In genomic region chr19:10780368-10780767, GRCh38 we compare ENCODE assay signal across 9 cellular contexts. TPM values are rescaled to one million over a fixed set of nuclear protein-coding genes. Genes with fewer than 3 reads are reported as not detected.
DNase-seq lines count a peak whose midpoint lies in the region; ATAC-seq and TF ChIP-seq lines count a peak whose summit lies in the region.
"Had no signal": no experiment of that assay in that cellular context is flagged by ENCODE, and none has a peak within 500 bp of the region (broad histone marks: within the 10 kb centered on the region; RNA-seq: fewer than 3 reads in every experiment).

No MANE protein-coding gene starts in this region.

- peak overlapping the region; percentile 49 for H3K27ac Mint-ChIP-seq in activated CD8-positive, alpha-beta T cell treated with anti-CD3 and anti-CD28 coated beads, Interleukin-2, amount 10 ng/mL, durations not matched to agents 7 days and 5 days
- no peak overlapping the region for H3K27ac Mint-ChIP-seq in activated CD4-positive, alpha-beta T cell treated with anti-CD3 and anti-CD28 coated beads, Interleukin-2, amount 10 ng/mL, durations not matched to agents 7 days and 5 days

- H3K4me1 ChIP-seq in heart right ventricle (peaks cover 0 to 85% (median 31%) of the 10 kb centered on the region in 9 donors), skeletal muscle tissue (ENCODE audit: control insufficient read depth in 3 of 3, insufficient read depth in 3 of 3, low read length in 3 of 3) (peaks cover 11 to 17% (median 13%) of the 10 kb centered on the region in 3 donors), MM.1S (ENCODE audit: low read length) (peaks cover 23% of the 10 kb centered on the region)
- H3K4me1 ChIP-seq: SJSA1 had no signal

- no peak for ATAC-seq in activated CD8-positive, alpha-beta T cell treated with anti-CD3 and anti-CD28 coated beads, Interleukin-2, amount 10 ng/mL, durations not matched to agents 7 days and 5 days
- ATAC-seq in heart right ventricle, result peak; percentile 41 to 90 (median 70)

- H3K27me3 ChIP-seq in heart right ventricle (no peaks in the 10 kb centered on the region), skeletal muscle tissue (ENCODE audit: control insufficient read depth in 3 of 3, insufficient read depth in 3 of 3, low read length in 3 of 3) (no peaks in the 10 kb centered on the region), MM.1S (replicated peaks; ENCODE audit: insufficient read depth, low read length) (no peaks in the 10 kb centered on the region)
- H3K27me3 ChIP-seq: SJSA1 had no signal

- H2AFZ ChIP-seq in MM.1S (ENCODE audit: low read length), result no peak overlapping the region

- H3K27me3 Mint-ChIP-seq in activated CD8-positive, alpha-beta T cell treated with anti-CD3 and anti-CD28 coated beads, Interleukin-2, amount 10 ng/mL, durations not matched to agents 7 days and 5 days (ENCODE audit: low read depth), result no peaks in the 10 kb centered on the region
- H3K27me3 Mint-ChIP-seq in activated CD4-positive, alpha-beta T cell treated with anti-CD3 and anti-CD28 coated beads, Interleukin-2, amount 10 ng/mL, durations not matched to agents 7 days and 5 days, result no peaks in the 10 kb centered on the region

- POLR2A ChIA-PET in activated CD8-positive, alpha-beta T cell treated with anti-CD3 and anti-CD28 coated beads, Interleukin-2, amount 10 ng/mL, durations not matched to agents 7 days and 5 days (lab: Charles Lee), result interaction anchor here (0.6 kb wide), 1 partner anchor 366 kb away, joined by 4 read pairs; no protein-coding TSS in a partner anchor
- POLR2A ChIA-PET in activated CD4-positive, alpha-beta T cell treated with anti-CD3 and anti-CD28 coated beads, Interleukin-2, amount 10 ng/mL, durations not matched to agents 7 days and 5 days (lab: Charles Lee), result no interaction called here

- no peak overlapping the region for H3K4me2 ChIP-seq in MM.1S (ENCODE audit: low read depth, low read length)

- peaks cover 23% of the 10 kb centered on the region for H3F3A ChIP-seq in MM.1S (ENCODE audit: insufficient read depth, low read length)

- no peaks in the 10 kb centered on the region for H3K9me3 Mint-ChIP-seq in activated CD8-positive, alpha-beta T cell treated with anti-CD3 and anti-CD28 coated beads, Interleukin-2, amount 10 ng/mL, durations not matched to agents 7 days and 5 days (ENCODE audit: insufficient read depth)
- H3K9me3 Mint-ChIP-seq in activated CD4-positive, alpha-beta T cell treated with anti-CD3 and anti-CD28 coated beads, Interleukin-2, amount 10 ng/mL, durations not matched to agents 7 days and 5 days, result no peaks in the 10 kb centered on the region

- no peak overlapping the region for H3K4me3 Mint-ChIP-seq in activated CD8-positive, alpha-beta T cell treated with anti-CD3 and anti-CD28 coated beads, Interleukin-2, amount 10 ng/mL, durations not matched to agents 7 days and 5 days
- H3K4me3 Mint-ChIP-seq in activated CD4-positive, alpha-beta T cell treated with anti-CD3 and anti-CD28 coated beads, Interleukin-2, amount 10 ng/mL, durations not matched to agents 7 days and 5 days, result no peak overlapping the region

- CTCF ChIA-PET in activated CD8-positive, alpha-beta T cell treated with anti-CD3 and anti-CD28 coated beads, Interleukin-2, amount 10 ng/mL, durations not matched to agents 7 days and 5 days (lab: Charles Lee), result interaction anchor here (1.0 to 2.0 kb wide), 2 partner anchors 63 to 84 kb away, joined by 4 to 8 read pairs; partner anchors contain the start of gene DNM2
- CTCF ChIA-PET in activated CD4-positive, alpha-beta T cell treated with anti-CD3 and anti-CD28 coated beads, Interleukin-2, amount 10 ng/mL, durations not matched to agents 7 days and 5 days (lab: Charles Lee), result interaction anchor here (0.7 to 1.0 kb wide), 2 partner anchors 13 to 25 kb away, joined by 3 to 4 read pairs; no protein-coding TSS in a partner anchor

- intact Hi-C loops in heart right ventricle (cut with DNase I), result loop anchor here in 1 of 10 donors (5.0 kb wide), 1 partner anchor 63 kb away; the partner anchor contains the start of gene DNM2

- H3K79me2 ChIP-seq in MM.1S (ENCODE audit: low read length), result no peaks in the 10 kb centered on the region

- TF ChIP-seq CTCF in heart right ventricle (IDR thresholded peaks at IDR 0.05), result no peak
- TF ChIP-seq CTCF in MM.1S (IDR thresholded peaks at IDR 0.05; ENCODE audit: low read length), result no peak

- H3K27ac ChIP-seq in heart right ventricle (peak overlapping the region; percentile 27 to 95 (median 77)), skeletal muscle tissue (ENCODE audit: low read depth, low read length) (peak overlapping the region; percentile 72), MM.1S (ENCODE audit: low read length) (no peak overlapping the region)
- H3K27ac ChIP-seq: SJSA1 had no signal

- peaks cover 0 to 100% (median 54%) of the 10 kb centered on the region in 9 donors for H3K36me3 ChIP-seq in heart right ventricle
- H3K36me3 ChIP-seq in skeletal muscle tissue (ENCODE audit: control insufficient read depth in 3 of 3, insufficient read depth in 3 of 3, low read length in 3 of 3), result peaks cover 42 to 53% (median 48%) of the 10 kb centered on the region in 3 donors
- H3K36me3 ChIP-seq in MM.1S (replicated peaks; ENCODE audit: insufficient read depth, low read length), result no peaks in the 10 kb centered on the region; the same call in none of the 2 replicates

- DNase-seq in HS-5 (ENCODE audit: low read depth), result peak; percentile 32
- DNase-seq in activated CD8-positive, alpha-beta T cell treated with anti-CD3 and anti-CD28 coated beads, Interleukin-2, amount 10 ng/mL, durations not matched to agents 7 days and 5 days, result no peak
- DNase-seq in heart right ventricle, result peak in 1 of 2 donors; percentile 72
- no peak for DNase-seq in stimulated activated CD4-positive, alpha-beta T cell treated with anti-CD3 and anti-CD28 coated beads, Interleukin-2, amount 100 ng/mL, for 24 hours
- DNase-seq in LoVo (ENCODE audit: low spot score), result no peak
- no peak for DNase-seq in MM.1S
- DNase-seq in activated CD4-positive, alpha-beta T cell treated with anti-CD3 and anti-CD28 coated beads, Interleukin-2, amount 10 ng/mL, durations not matched to agents 7 days and 5 days, result no peak

- H3K9me3 ChIP-seq in heart right ventricle (no peaks in the 10 kb centered on the region), skeletal muscle tissue (ENCODE audit: control insufficient read depth in 3 of 3, low read length in 3 of 3) (no peaks in the 10 kb centered on the region), MM.1S (replicated peaks; ENCODE audit: insufficient read depth, low read length) (no peaks in the 10 kb centered on the region)
- H3K9me3 ChIP-seq: SJSA1 had no signal

- peaks cover 61% of the 10 kb centered on the region for H3K36me3 Mint-ChIP-seq in activated CD8-positive, alpha-beta T cell treated with anti-CD3 and anti-CD28 coated beads, Interleukin-2, amount 10 ng/mL, durations not matched to agents 7 days and 5 days (ENCODE audit: low read depth)
- peaks cover 61% of the 10 kb centered on the region for H3K36me3 Mint-ChIP-seq in activated CD4-positive, alpha-beta T cell treated with anti-CD3 and anti-CD28 coated beads, Interleukin-2, amount 10 ng/mL, durations not matched to agents 7 days and 5 days (ENCODE audit: low read depth)

- H3K4me3 ChIP-seq in heart right ventricle (no peak overlapping the region), skeletal muscle tissue (ENCODE audit: low read length in 3 of 3) (peak overlapping the region in 1 of 3 donors; percentile 14), MM.1S (ENCODE audit: low read length) (no peak overlapping the region)
- H3K4me3 ChIP-seq: SJSA1 had no signal

- H4K20me1 ChIP-seq in MM.1S (ENCODE audit: insufficient read depth, low read length), result no peaks in the 10 kb centered on the region

- peaks cover 8% of the 10 kb centered on the region for H3K4me1 Mint-ChIP-seq in activated CD8-positive, alpha-beta T cell treated with anti-CD3 and anti-CD28 coated beads, Interleukin-2, amount 10 ng/mL, durations not matched to agents 7 days and 5 days (ENCODE audit: low read depth)
- peaks cover 18% of the 10 kb centered on the region for H3K4me1 Mint-ChIP-seq in activated CD4-positive, alpha-beta T cell treated with anti-CD3 and anti-CD28 coated beads, Interleukin-2, amount 10 ng/mL, durations not matched to agents 7 days and 5 days

- H3K9ac ChIP-seq in skeletal muscle tissue (ENCODE audit: low read depth in 1 of 3, low read length in 3 of 3), result peak overlapping the region in 2 of 3 donors; percentile 33 to 68
- no peak overlapping the region for H3K9ac ChIP-seq in MM.1S (ENCODE audit: low read length)

- WGBS in heart right ventricle, 2 donors, result 66 to 67% methylated on average over 6 of the region's 6 CpGs

- H3K9me2 ChIP-seq in MM.1S (replicated peaks; ENCODE audit: insufficient read depth, low read length), result no peaks in the 10 kb centered on the region

RNA-seq across cellular contexts. Expression of gene TMED1, which starts 55.6 kb away (rescaled TPM):
- total RNA-seq in activated CD8-positive, alpha-beta T cell treated with anti-CD3 and anti-CD28 coated beads, Interleukin-2, amount 10 ng/mL, durations not matched to agents 7 days and 5 days, result 10 to 100 TPM in 1 of 2 experiments, 1 to 10 TPM in 1; 9.3 to 11.2 TPM
- total RNA-seq in heart right ventricle, result 10 to 100 TPM; 25.9 to 38.6 (median 32.9) TPM
- 10 to 100 TPM; 40.4 to 88.6 TPM for polyA plus RNA-seq in heart right ventricle
- total RNA-seq in skeletal muscle tissue, result 39.7 TPM
- 10 to 100 TPM in 1 of 2 experiments, 1 to 10 TPM in 1; 8.6 to 11.2 TPM for total RNA-seq in activated CD4-positive, alpha-beta T cell treated with anti-CD3 and anti-CD28 coated beads, Interleukin-2, amount 10 ng/mL, durations not matched to agents 7 days and 5 days
